In the genomic region with DNA sequence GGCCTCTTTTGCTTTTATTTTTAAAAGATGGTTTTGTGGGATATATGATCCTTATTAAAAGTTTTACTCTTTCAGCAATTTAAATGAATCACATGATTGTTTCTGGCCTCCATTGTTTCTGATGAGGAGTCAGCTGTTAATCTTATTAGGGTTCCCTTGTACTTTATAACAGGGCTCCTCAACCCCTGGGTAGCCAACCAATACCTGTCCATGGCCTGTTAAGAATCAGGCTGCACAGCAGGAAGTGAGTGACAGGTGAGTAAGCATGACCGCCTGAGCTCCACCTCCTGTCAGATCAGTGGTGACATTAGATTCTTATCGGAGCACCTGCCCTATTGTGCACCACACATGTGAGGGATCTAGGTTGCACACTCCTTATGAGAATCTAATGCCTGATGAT, we compare ENCODE assay signal across 19 cellular contexts.
"Had no signal": no experiment of that assay in that cellular context is flagged by ENCODE, and none has a peak within 500 bp of the region (broad histone marks: within the 10 kb centered on the region; RNA-seq: fewer than 3 reads in every experiment).

No MANE protein-coding gene starts in this region.

- H3K9ac ChIP-seq: SK-N-SH had no signal

- DNase-seq: KBM-7, MV-4-11, NCI-H1048, NCI-H1105 treated with DMSO at 0.1 percent for 48 hours, NCI-H1417 treated with DMSO at 0.1 percent for 48 hours, NCI-H1694, NCI-H187 treated with DMSO at 0.1 percent for 48 hours, NCI-H2029 treated with DMSO at 0.1 percent for 48 hours, NCI-H2227 treated with DMSO at 0.1 percent for 48 hours, NCI-H446, NCI-H510A, NCI-H524 treated with DMSO at 0.1 percent for 48 hours, NCI-H69, NCI-H774, SHP77, SK-N-SH, T-helper 1 cell had no signal

- H3K4me2 ChIP-seq: SK-N-SH had no signal

- ATAC-seq: Panc1 had no signal

- H3K27ac ChIP-seq: RWPE1 had no signal

- H3K9me2 ChIP-seq: SK-N-SH had no signal

- H3K9me3 ChIP-seq: SK-N-SH had no signal
